In the genomic region with DNA sequence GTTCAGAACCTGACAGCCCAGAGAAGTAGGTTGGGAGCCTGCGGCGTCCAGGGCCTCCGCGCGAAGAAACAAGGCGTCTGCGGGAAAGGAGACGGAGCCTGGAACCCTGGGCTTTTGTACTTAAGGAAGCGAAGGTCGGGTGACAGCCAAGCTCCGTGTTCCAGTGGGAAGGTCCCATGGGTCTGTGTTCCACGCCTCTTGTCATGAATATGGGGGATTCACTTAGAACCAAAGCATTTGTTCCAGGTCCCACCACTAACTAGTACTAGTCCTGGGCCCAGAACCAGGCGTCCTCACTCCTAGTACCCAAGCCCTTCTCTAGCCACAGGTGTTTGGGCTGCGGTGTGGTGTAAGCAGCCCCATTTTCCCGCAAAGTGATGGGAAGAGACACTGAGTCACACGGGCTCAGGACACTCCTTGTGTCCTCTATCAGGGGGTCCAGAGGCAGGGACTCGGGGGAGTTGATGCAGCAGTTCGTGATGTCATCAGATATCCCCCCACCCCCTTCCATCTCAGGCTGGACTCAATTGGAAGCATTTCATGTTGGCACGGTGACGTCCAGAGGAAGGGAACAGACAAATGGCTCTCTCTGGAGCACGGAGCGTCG, we compare ENCODE assay signal across 8 cellular contexts. TPM values are rescaled to one million over a fixed set of nuclear protein-coding genes. Genes with fewer than 3 reads are reported as not detected.
DNase-seq lines count a peak whose midpoint lies in the region; ATAC-seq and TF ChIP-seq lines count a peak whose summit lies in the region.
"Not testable (repeated sequence)": the region's sequence is repeated elsewhere in the genome, so short reads cannot be mapped to it uniquely, and the experiment has no call there.

No MANE protein-coding gene starts in this region.

- not testable (repeated sequence) for H3K27ac ChIP-seq in SJSA1
- H3K27ac ChIP-seq in effector memory CD4-positive, alpha-beta T cell (ENCODE audit: insufficient read depth, low read length, poor library complexity, severe bottlenecking) = peak overlapping the region; percentile 75
- peak overlapping the region; percentile 90 for H3K27ac ChIP-seq in naive thymus-derived CD4-positive, alpha-beta T cell (ENCODE audit: low read depth, low read length)
- peak overlapping the region in 7 of 8 donors; percentile 85 to 98 (median 94) for H3K27ac ChIP-seq in spleen
- peak overlapping the region; percentile 87 for H3K27ac ChIP-seq in vagina

- intact Hi-C loops in left ventricle myocardium superior (cut with micrococcal nuclease) = loop anchor here (10.0 kb wide), 1 partner anchor 49 kb away; no protein-coding TSS in a partner anchor
- intact Hi-C loops in naive thymus-derived CD4-positive, alpha-beta T cell (cut with micrococcal nuclease) = loop anchor here (1.0 to 2.0 kb wide), 5 partner anchors 10 to 85 kb away; no protein-coding TSS in a partner anchor
- intact Hi-C loops in spleen (cut with DNase I; ENCODE audit: low total_unique reads) = not testable (repeated sequence)
- intact Hi-C loops in vagina (cut with DNase I) = loop anchor here (5.0 kb wide), 1 partner anchor 51 kb away; no protein-coding TSS in a partner anchor

- CTCF ChIA-PET in naive thymus-derived CD4-positive, alpha-beta T cell (lab: Charles Lee) = interaction anchor here (5.1 kb wide), 1 partner anchor 57 kb away, joined by 40 read pairs; no protein-coding TSS in a partner anchor

- not testable (repeated sequence) for H3K36me3 ChIP-seq in SJSA1, vagina
- peaks cover 16% of the 10 kb centered on the region for H3K36me3 ChIP-seq in effector memory CD4-positive, alpha-beta T cell (ENCODE audit: control insufficient read depth, insufficient read depth, low read length)
- peaks cover 0 to 23% (median 3%) of the 10 kb centered on the region in 3 experiments for H3K36me3 ChIP-seq in naive thymus-derived CD4-positive, alpha-beta T cell (ENCODE audit: control insufficient read depth in 2 of 3, insufficient read depth in 3 of 3, low read length in 3 of 3)
- H3K36me3 ChIP-seq in spleen = peaks cover 0 to 22% (median 15%) of the 10 kb centered on the region in 6 donors

- peaks cover 16% of the 10 kb centered on the region for H3K4me1 ChIP-seq in SJSA1 (replicated peaks)
- H3K4me1 ChIP-seq in effector memory CD4-positive, alpha-beta T cell (ENCODE audit: control insufficient read depth, insufficient read depth, low read length, poor library complexity, severe bottlenecking) = peaks cover 31% of the 10 kb centered on the region
- peaks cover 18 to 28% of the 10 kb centered on the region in 2 donors for H3K4me1 ChIP-seq in naive thymus-derived CD4-positive, alpha-beta T cell (ENCODE audit: control insufficient read depth in 2 of 2, insufficient read depth in 2 of 2, low read length in 2 of 2)
- peaks cover 26 to 70% (median 37%) of the 10 kb centered on the region in 6 donors for H3K4me1 ChIP-seq in spleen
- peaks cover 41% of the 10 kb centered on the region for H3K4me1 ChIP-seq in vagina

- WGBS in spleen, 5 donors = 45 to 62% (median 57%) methylated on average over 14 to 19 of the region's 23 CpGs; no CpG with 5 or more reads in 1 of the 5 donors

- not testable (repeated sequence) for H3K27ac Mint-ChIP-seq in activated naive CD8-positive, alpha-beta T cell treated with anti-CD3 and anti-CD28 coated beads, Interleukin-2, amount 10 ng/mL, durations not matched to agents 7 days and 5 days; naive thymus-derived CD4-positive, alpha-beta T cell

- not testable (repeated sequence) for H3K9me3 Mint-ChIP-seq in activated naive CD8-positive, alpha-beta T cell treated with anti-CD3 and anti-CD28 coated beads, Interleukin-2, amount 10 ng/mL, durations not matched to agents 7 days and 5 days; naive thymus-derived CD4-positive, alpha-beta T cell

- H3K36me3 Mint-ChIP-seq in activated naive CD8-positive, alpha-beta T cell treated with anti-CD3 and anti-CD28 coated beads, Interleukin-2, amount 10 ng/mL, durations not matched to agents 7 days and 5 days = peaks cover 30% of the 10 kb centered on the region
- peaks cover 0 to 35% (median 27%) of the 10 kb centered on the region in 5 donors for H3K36me3 Mint-ChIP-seq in naive thymus-derived CD4-positive, alpha-beta T cell

- TF ChIP-seq POLR2A in spleen (IDR thresholded peaks at IDR 0.05); vagina (IDR thresholded peaks at IDR 0.05): not testable (repeated sequence)

- H3K4me3 ChIP-seq in GM12865 (ENCODE audit: low read depth, low read length) (peak overlapping the region; percentile 80; the same call in 1 of the 2 replicates), SJSA1 (peak overlapping the region; percentile 48), spleen (peak overlapping the region in 6 of 8 donors; percentile 61 to 94 (median 68)), vagina (peak overlapping the region; percentile 58 to 76)
- peak overlapping the region; percentile 68 for H3K4me3 ChIP-seq in effector memory CD4-positive, alpha-beta T cell (ENCODE audit: insufficient read depth, low read depth, low read length, poor library complexity, severe bottlenecking)
- peak overlapping the region; percentile 85 for H3K4me3 ChIP-seq in naive thymus-derived CD4-positive, alpha-beta T cell (ENCODE audit: low read length)

- H3K9me3 ChIP-seq in SJSA1 (replicated peaks); effector memory CD4-positive, alpha-beta T cell (ENCODE audit: control insufficient read depth, low read length); naive thymus-derived CD4-positive, alpha-beta T cell (ENCODE audit: control insufficient read depth in 2 of 3, low read length in 3 of 3); spleen; vagina: not testable (repeated sequence)

- POLR2A ChIA-PET in activated naive CD8-positive, alpha-beta T cell treated with anti-CD3 and anti-CD28 coated beads, Interleukin-2, amount 10 ng/mL, durations not matched to agents 7 days and 5 days (lab: Charles Lee) = interaction anchor here (0.6 to 2.0 kb wide), 13 partner anchors 22 to 371 kb away, joined by 3 to 20 read pairs (median 4); a partner anchor contains a TSS
- POLR2A ChIA-PET in naive thymus-derived CD4-positive, alpha-beta T cell (lab: Charles Lee) = interaction anchor here (0.7 to 5.5 kb wide), 14 partner anchors 8 to 86 kb away, joined by 3 to 71 read pairs (median 9); a partner anchor contains a TSS

- TF ChIP-seq CTCF in GM12865 (IDR thresholded peaks at IDR 0.05; ENCODE audit: insufficient read depth, low read depth, low read length, missing control alignments); spleen (IDR thresholded peaks at IDR 0.05 in 8 of 11, conservative IDR thresholded peaks at IDR 0.05 in 3 of 11); vagina (IDR thresholded peaks at IDR 0.05): not testable (repeated sequence)

- H3K27me3 Mint-ChIP-seq in activated naive CD8-positive, alpha-beta T cell treated with anti-CD3 and anti-CD28 coated beads, Interleukin-2, amount 10 ng/mL, durations not matched to agents 7 days and 5 days; naive thymus-derived CD4-positive, alpha-beta T cell: not testable (repeated sequence)

- H3K27me3 ChIP-seq in SJSA1 (replicated peaks); effector memory CD4-positive, alpha-beta T cell (replicated peaks; ENCODE audit: control insufficient read depth, insufficient read depth, low read length, poor library complexity, severe bottlenecking); naive thymus-derived CD4-positive, alpha-beta T cell (ENCODE audit: control insufficient read depth in 2 of 2, insufficient read depth in 2 of 2, low read length in 2 of 2); spleen (replicated peaks in 1 of 7); vagina: not testable (repeated sequence)

- peak overlapping the region; percentile 99 for H3K4me3 Mint-ChIP-seq in activated naive CD8-positive, alpha-beta T cell treated with anti-CD3 and anti-CD28 coated beads, Interleukin-2, amount 10 ng/mL, durations not matched to agents 7 days and 5 days
- peak overlapping the region in 9 of 10 donors; percentile 14 to 100 (median 97) for H3K4me3 Mint-ChIP-seq in naive thymus-derived CD4-positive, alpha-beta T cell

- H3K4me1 Mint-ChIP-seq in activated naive CD8-positive, alpha-beta T cell treated with anti-CD3 and anti-CD28 coated beads, Interleukin-2, amount 10 ng/mL, durations not matched to agents 7 days and 5 days = peaks cover 45% of the 10 kb centered on the region
- H3K4me1 Mint-ChIP-seq in naive thymus-derived CD4-positive, alpha-beta T cell = peaks cover 51 to 72% (median 66%) of the 10 kb centered on the region in 7 donors

- ATAC-seq in activated naive CD8-positive, alpha-beta T cell treated with anti-CD3 and anti-CD28 coated beads, Interleukin-2, amount 10 ng/mL, durations not matched to agents 7 days and 5 days (ENCODE audit: low read depth); naive thymus-derived CD4-positive, alpha-beta T cell: not testable (repeated sequence)
- peak; percentile 6 for ATAC-seq in left ventricle myocardium superior

- not testable (repeated sequence) for DNase-seq in GM12865 (ENCODE audit: low read depth); SJSA1 (ENCODE audit: low read depth in 1 of 2, low spot score in 2 of 2); activated naive CD8-positive, alpha-beta T cell treated with anti-CD3 and anti-CD28 coated beads, Interleukin-2, amount 10 ng/mL, durations not matched to agents 7 days and 5 days; effector memory CD4-positive, alpha-beta T cell; left ventricle myocardium superior; naive thymus-derived CD4-positive, alpha-beta T cell; spleen; vagina (ENCODE audit: extremely low spot score in 2 of 2)

RNA-seq across cellular contexts. Expression of a gene that starts 0.6 kb away (rescaled TPM):
- total RNA-seq in SJSA1 (2014; rRNA removed; shearing (Covaris generic)) = 5.0 and 6.8 TPM in 2 replicates
- 10 to 100 TPM; 56.4 to 56.8 TPM for total RNA-seq in activated naive CD8-positive, alpha-beta T cell treated with anti-CD3 and anti-CD28 coated beads, Interleukin-2, amount 10 ng/mL, durations not matched to agents 7 days and 5 days
- total RNA-seq in left ventricle myocardium superior (2.9 TPM), spleen (10 to 100 TPM; 43.0 to 75.7 (median 55.4) TPM), vagina (6.9 TPM)
- 10 to 100 TPM; 25.1 to 74.4 (median 52.0) TPM for total RNA-seq in naive thymus-derived CD4-positive, alpha-beta T cell
- 10 to 100 TPM; 33.1 to 34.1 TPM for polyA plus RNA-seq in naive thymus-derived CD4-positive, alpha-beta T cell
- polyA plus RNA-seq in spleen = 10 to 100 TPM; 16.2 to 22.4 (median 17.0) TPM
